In genomic region chr1:232046531-232047283, GRCh38 we compare ENCODE assay signal across 24 cellular contexts.
DNase-seq lines count a peak whose midpoint lies in the region; ATAC-seq and TF ChIP-seq lines count a peak whose summit lies in the region.
"Had no signal": no experiment of that assay in that cellular context is flagged by ENCODE, and none has a peak within 500 bp of the region (broad histone marks: within the 10 kb centered on the region; RNA-seq: fewer than 3 reads in every experiment).

No MANE protein-coding gene starts in this region.

- no peak for TF ChIP-seq POLR2A in esophagus squamous epithelium (IDR thresholded peaks at IDR 0.05)

- H3K4me3 Mint-ChIP-seq in activated CD8-positive, alpha-beta T cell treated with anti-CD3 and anti-CD28 coated beads for 36 hours = no peak overlapping the region
- H3K4me3 Mint-ChIP-seq in activated CD8-positive, alpha-beta T cell treated with anti-CD3 and anti-CD28 coated beads, Interleukin-2, amount 10 ng/mL, durations not matched to agents 7 days and 5 days = no peak overlapping the region
- H3K4me3 Mint-ChIP-seq in activated T-cell treated with anti-CD3 and anti-CD28 coated beads, Interleukin-2, amount 50 U/mL, for 72 hours = no peak overlapping the region
- H3K4me3 Mint-ChIP-seq: activated CD4-positive, alpha-beta T cell treated with anti-CD3 and anti-CD28 coated beads, Interleukin-2, amount 10 ng/mL, durations not matched to agents 24 days and 14 days; B cell; CD8-positive, alpha-beta memory T cell; endodermal cell; immature natural killer cell had no signal

- no peaks in the 10 kb centered on the region for H3K9me3 ChIP-seq in esophagus squamous epithelium
- H3K9me3 ChIP-seq: Peyer's patch, tibial nerve had no signal

- TF ChIP-seq CTCF in activated CD8-positive, alpha-beta T cell treated with anti-CD3 and anti-CD28 coated beads for 36 hours (IDR thresholded peaks at IDR 0.05) = no peak
- TF ChIP-seq CTCF in esophagus squamous epithelium (IDR thresholded peaks at IDR 0.05) = no peak

- DNase-seq in activated CD8-positive, alpha-beta T cell treated with anti-CD3 and anti-CD28 coated beads for 36 hours = no peak
- no peak for DNase-seq in activated CD8-positive, alpha-beta T cell treated with anti-CD3 and anti-CD28 coated beads, Interleukin-2, amount 10 ng/mL, durations not matched to agents 7 days and 5 days
- peak; percentile 73 for DNase-seq in COLO829 (ENCODE audit: low spot score)
- DNase-seq in activated T-cell treated with anti-CD3 and anti-CD28 coated beads, Interleukin-2, amount 50 U/mL, for 72 hours = peak in 1 of 2 donors; percentile 3
- DNase-seq in esophagus squamous epithelium (lab: John Stamatoyannopoulos, UW) = no peak
- no peak for DNase-seq in 8988T
- no peak for DNase-seq in CD1c-positive myeloid dendritic cell (ENCODE audit: extremely low spot score)
- DNase-seq in amniotic stem cell (lab: John Stamatoyannopoulos, UW) = no peak
- DNase-seq: activated CD4-positive, alpha-beta T cell treated with anti-CD3 and anti-CD28 coated beads, Interleukin-2, amount 10 ng/mL, durations not matched to agents 24 days and 14 days; activated CD8-positive, alpha-beta memory T cell treated with anti-CD3 and anti-CD28 coated beads, Interleukin-2, amount 50 U/mL, for 4 hours; activated effector memory CD4-positive, alpha-beta T cell treated with anti-CD3 and anti-CD28 coated beads, Interleukin-2, amount 50 U/mL, for 16 hours; CD8-positive, alpha-beta memory T cell; central memory CD4-positive, alpha-beta T cell; DMS153; endodermal cell; immature natural killer cell; left colon; NCI-H345; Peyer's patch; stimulated activated CD8-positive, alpha-beta memory T cell treated with anti-CD3 and anti-CD28 coated beads, Interleukin-4, amount 100 ng/mL, for 48 hours; T1000 had no signal

- no peaks in the 10 kb centered on the region for H3K27me3 ChIP-seq in esophagus squamous epithelium
- H3K27me3 ChIP-seq: Peyer's patch, tibial nerve had no signal

- no peaks in the 10 kb centered on the region for H3K4me1 Mint-ChIP-seq in activated CD8-positive, alpha-beta T cell treated with anti-CD3 and anti-CD28 coated beads for 36 hours (ENCODE audit: low read depth)
- no peaks in the 10 kb centered on the region for H3K4me1 Mint-ChIP-seq in activated CD8-positive, alpha-beta T cell treated with anti-CD3 and anti-CD28 coated beads, Interleukin-2, amount 10 ng/mL, durations not matched to agents 7 days and 5 days (ENCODE audit: low read depth)
- H3K4me1 Mint-ChIP-seq in activated T-cell treated with anti-CD3 and anti-CD28 coated beads, Interleukin-2, amount 50 U/mL, for 72 hours (ENCODE audit: low read depth) = peaks cover 10% of the 10 kb centered on the region
- H3K4me1 Mint-ChIP-seq: activated CD4-positive, alpha-beta T cell treated with anti-CD3 and anti-CD28 coated beads, Interleukin-2, amount 10 ng/mL, durations not matched to agents 24 days and 14 days; B cell; CD8-positive, alpha-beta memory T cell; immature natural killer cell had no signal

- H3K36me3 Mint-ChIP-seq in activated CD8-positive, alpha-beta T cell treated with anti-CD3 and anti-CD28 coated beads for 36 hours (ENCODE audit: low read depth) = no peaks in the 10 kb centered on the region
- no peaks in the 10 kb centered on the region for H3K36me3 Mint-ChIP-seq in activated CD8-positive, alpha-beta T cell treated with anti-CD3 and anti-CD28 coated beads, Interleukin-2, amount 10 ng/mL, durations not matched to agents 7 days and 5 days (ENCODE audit: low read depth)
- no peaks in the 10 kb centered on the region for H3K36me3 Mint-ChIP-seq in activated T-cell treated with anti-CD3 and anti-CD28 coated beads, Interleukin-2, amount 50 U/mL, for 72 hours (ENCODE audit: insufficient read depth in 2 of 2)
- H3K36me3 Mint-ChIP-seq: immature natural killer cell had no signal

- H3K9me3 Mint-ChIP-seq in activated CD8-positive, alpha-beta T cell treated with anti-CD3 and anti-CD28 coated beads for 36 hours = no peaks in the 10 kb centered on the region
- no peaks in the 10 kb centered on the region for H3K9me3 Mint-ChIP-seq in activated CD8-positive, alpha-beta T cell treated with anti-CD3 and anti-CD28 coated beads, Interleukin-2, amount 10 ng/mL, durations not matched to agents 7 days and 5 days (ENCODE audit: insufficient read depth)
- H3K9me3 Mint-ChIP-seq in activated T-cell treated with anti-CD3 and anti-CD28 coated beads, Interleukin-2, amount 50 U/mL, for 72 hours = peaks cover 2 to 3% of the 10 kb centered on the region in 2 donors
- H3K9me3 Mint-ChIP-seq: activated CD4-positive, alpha-beta T cell treated with anti-CD3 and anti-CD28 coated beads, Interleukin-2, amount 10 ng/mL, durations not matched to agents 24 days and 14 days; CD8-positive, alpha-beta memory T cell; endodermal cell had no signal

- CTCF ChIA-PET in activated CD8-positive, alpha-beta T cell treated with anti-CD3 and anti-CD28 coated beads for 36 hours (lab: Charles Lee) = no interaction called here
- CTCF ChIA-PET in activated CD8-positive, alpha-beta T cell treated with anti-CD3 and anti-CD28 coated beads, Interleukin-2, amount 10 ng/mL, durations not matched to agents 7 days and 5 days (lab: Charles Lee) = no interaction called here

- H3K4me1 ChIP-seq in esophagus squamous epithelium = peaks cover 0 to 30% (median 7%) of the 10 kb centered on the region in 3 donors
- H3K4me1 ChIP-seq: Peyer's patch, tibial nerve had no signal

- no peak overlapping the region for H3K4me3 ChIP-seq in esophagus squamous epithelium
- H3K4me3 ChIP-seq: Peyer's patch, tibial nerve had no signal

- 47 to 49% methylated on average over 3 of the region's 3 CpGs for WGBS in esophagus squamous epithelium, 2 donors

- H3K27ac Mint-ChIP-seq in activated CD8-positive, alpha-beta T cell treated with anti-CD3 and anti-CD28 coated beads for 36 hours = no peak overlapping the region
- no peak overlapping the region for H3K27ac Mint-ChIP-seq in activated CD8-positive, alpha-beta T cell treated with anti-CD3 and anti-CD28 coated beads, Interleukin-2, amount 10 ng/mL, durations not matched to agents 7 days and 5 days
- no peak overlapping the region for H3K27ac Mint-ChIP-seq in activated T-cell treated with anti-CD3 and anti-CD28 coated beads, Interleukin-2, amount 50 U/mL, for 72 hours
- H3K27ac Mint-ChIP-seq: activated CD4-positive, alpha-beta T cell treated with anti-CD3 and anti-CD28 coated beads, Interleukin-2, amount 10 ng/mL, durations not matched to agents 24 days and 14 days; B cell; endodermal cell; immature natural killer cell had no signal

- peak overlapping the region; percentile 49 to 82 (median 58) for H3K27ac ChIP-seq in esophagus squamous epithelium
- H3K27ac ChIP-seq: Peyer's patch, tibial nerve, VCaP had no signal

- ATAC-seq in activated CD8-positive, alpha-beta T cell treated with anti-CD3 and anti-CD28 coated beads for 36 hours = peak; percentile 42
- ATAC-seq in activated CD8-positive, alpha-beta T cell treated with anti-CD3 and anti-CD28 coated beads, Interleukin-2, amount 10 ng/mL, durations not matched to agents 7 days and 5 days = no peak
- peak; percentile 78 to 82 for ATAC-seq in activated T-cell treated with anti-CD3 and anti-CD28 coated beads, Interleukin-2, amount 50 U/mL, for 72 hours (replicated peaks in 1 of 2)
- ATAC-seq: left colon had no signal

- intact Hi-C loops in activated CD8-positive, alpha-beta T cell treated with anti-CD3 and anti-CD28 coated beads for 36 hours (cut with micrococcal nuclease) = no loop called here
- intact Hi-C loops in esophagus squamous epithelium (cut with DNase I) = no loop called here

- H3K36me3 ChIP-seq in esophagus squamous epithelium = no peaks in the 10 kb centered on the region
- H3K36me3 ChIP-seq: Peyer's patch, tibial nerve had no signal

- POLR2A ChIA-PET in activated CD8-positive, alpha-beta T cell treated with anti-CD3 and anti-CD28 coated beads for 36 hours (lab: Charles Lee) = no interaction called here
- POLR2A ChIA-PET in activated CD8-positive, alpha-beta T cell treated with anti-CD3 and anti-CD28 coated beads, Interleukin-2, amount 10 ng/mL, durations not matched to agents 7 days and 5 days (lab: Charles Lee) = no interaction called here

- H3K27me3 Mint-ChIP-seq in activated CD8-positive, alpha-beta T cell treated with anti-CD3 and anti-CD28 coated beads for 36 hours = no peaks in the 10 kb centered on the region
- peaks cover 3% of the 10 kb centered on the region for H3K27me3 Mint-ChIP-seq in activated CD8-positive, alpha-beta T cell treated with anti-CD3 and anti-CD28 coated beads, Interleukin-2, amount 10 ng/mL, durations not matched to agents 7 days and 5 days (ENCODE audit: low read depth)
- H3K27me3 Mint-ChIP-seq in activated T-cell treated with anti-CD3 and anti-CD28 coated beads, Interleukin-2, amount 50 U/mL, for 72 hours (ENCODE audit: low read depth) = no peaks in the 10 kb centered on the region
